Comparison of ENCODE assay signal across 1 cellular context in genomic region chr3:124882749-124883148, GRCh38.
TF ChIP-seq lines count a peak whose summit lies in the region.

No MANE protein-coding gene starts in this region.

TF ChIP-seq in GM23338, 12 proteins besides CTCF, POLR2A, EP300 and RAD21 (continued from another document):
- TF ChIP-seq ZNF462 (CRISPR knock-in tag; IDR thresholded peaks at IDR 0.05) (no peak), ZNF114 (CRISPR knock-in tag; IDR thresholded peaks at IDR 0.05) (no peak)
